ENCODE assay signal across 1 cellular context in the genomic region with DNA sequence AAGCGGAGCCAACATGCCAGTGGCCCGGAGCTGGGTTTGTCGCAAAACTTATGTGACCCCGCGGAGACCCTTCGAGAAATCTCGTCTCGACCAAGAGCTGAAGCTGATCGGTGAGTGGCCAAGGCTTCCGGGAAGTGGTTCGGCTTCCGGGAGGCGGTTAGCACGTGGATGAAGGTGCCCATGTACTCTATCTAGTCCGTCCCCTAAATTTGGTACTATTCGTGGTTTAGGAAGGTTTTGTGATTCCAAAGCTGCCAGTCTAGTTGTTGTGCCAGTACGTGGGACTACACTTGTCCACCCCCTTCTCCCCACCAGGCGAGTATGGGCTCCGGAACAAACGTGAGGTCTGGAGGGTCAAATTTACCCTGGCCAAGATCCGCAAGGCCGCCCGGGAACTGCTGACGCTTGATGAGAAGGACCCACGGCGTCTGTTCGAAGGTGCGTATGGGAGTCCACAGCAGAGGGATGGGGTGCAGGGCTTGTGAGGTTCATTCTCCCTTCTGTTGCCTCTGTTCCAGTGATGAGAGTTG.
TF ChIP-seq lines count a peak whose summit lies in the region.

No MANE protein-coding gene starts in this region.

TF ChIP-seq in endothelial cell of umbilical vein, 7 proteins besides CTCF, POLR2A, EP300 and RAD21:
- TF ChIP-seq, protein P1, sequence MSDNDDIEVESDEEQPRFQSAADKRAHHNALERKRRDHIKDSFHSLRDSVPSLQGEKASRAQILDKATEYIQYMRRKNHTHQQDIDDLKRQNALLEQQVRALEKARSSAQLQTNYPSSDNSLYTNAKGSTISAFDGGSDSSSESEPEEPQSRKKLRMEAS (IDR thresholded peaks at IDR 0.05; ENCODE audit: insufficient read depth, insufficient read length): no peak
- TF ChIP-seq MYC (IDR thresholded peaks at IDR 0.05; ENCODE audit: low read depth, low read length) (no peak), POLR2AphosphoS5 (IDR thresholded peaks at IDR 0.05; ENCODE audit: insufficient read depth, low read depth, low read length) (no peak), JUN (IDR thresholded peaks at IDR 0.05; ENCODE audit: borderline replicate concordance, insufficient read depth, insufficient read length, low read depth) (no peak), FOS (IDR thresholded peaks at IDR 0.05; ENCODE audit: borderline replicate concordance, insufficient read depth, low read length) (no peak), GATA2 (IDR thresholded peaks at IDR 0.05; ENCODE audit: insufficient read depth, insufficient read length, low read depth, low read length) (no peak)
